In genomic region chr1:247332215-247332900, GRCh38 we compare ENCODE assay signal across 8 cellular contexts. TPM values are rescaled to one million over a fixed set of nuclear protein-coding genes. Genes with fewer than 3 reads are reported as not detected.
DNase-seq lines count a peak whose midpoint lies in the region; ATAC-seq and FAIRE-seq lines count a peak whose summit lies in the region.

No MANE protein-coding gene starts in this region.

- peak; percentile 16 for ATAC-seq in GM19468 (IDR thresholded peaks at IDR 0.05; ENCODE audit: extremely low read depth, unreplicated experiment)
- peak; percentile 26 for ATAC-seq in HG03565 (IDR thresholded peaks at IDR 0.05; ENCODE audit: unreplicated experiment)
- peak; percentile 47 for ATAC-seq in T-helper 17 cell

- no peaks in the 10 kb centered on the region for H3K27me3 ChIP-seq in iPS-18a (ENCODE audit: control insufficient read depth, insufficient read depth, low read length)

- H3K36me3 ChIP-seq in iPS-18a (ENCODE audit: control insufficient read depth, low read depth, low read length) = peaks cover 27% of the 10 kb centered on the region

- H3K9me3 ChIP-seq in T-helper 17 cell (ENCODE audit: control insufficient read depth, low read length, poor library complexity, severe bottlenecking) = no peaks in the 10 kb centered on the region
- H3K9me3 ChIP-seq in iPS-18a (ENCODE audit: control insufficient read depth, low read depth, low read length) = no peaks in the 10 kb centered on the region

- H3K4me3 ChIP-seq in iPS-18a (ENCODE audit: low read length) (peak overlapping the region; percentile 76), skin epidermis (peak overlapping the region; percentile 86 to 99 (median 96))

- peaks cover 18% of the 10 kb centered on the region for H3K4me1 Mint-ChIP-seq in T-helper 17 cell

- no peaks in the 10 kb centered on the region for H3K27me3 Mint-ChIP-seq in T-helper 17 cell

- DNase-seq in DMS 273 treated with DMSO at 0.1 percent for 48 hours (lab: John Stamatoyannopoulos, UW) (peak; percentile 24), T-helper 17 cell (peak; percentile 11 to 16 (median 13)), astrocyte of the hippocampus (ENCODE audit: low read depth, low spot score) (peak; percentile 71), RCC 7860 (ENCODE audit: low spot score) (no peak)

- peak overlapping the region; percentile 96 for H3K4me3 Mint-ChIP-seq in T-helper 17 cell

- H3K36me3 Mint-ChIP-seq in T-helper 17 cell (ENCODE audit: low read depth) = peaks cover 2% of the 10 kb centered on the region

- H3K9ac ChIP-seq in iPS-18a (ENCODE audit: low read length) = peak overlapping the region; percentile 76

- H3K27ac ChIP-seq in iPS-18a (ENCODE audit: low read length) (peak overlapping the region; percentile 46), skin epidermis (peak overlapping the region; percentile 65 to 98 (median 89))

- no peak for FAIRE-seq in RCC 7860 (lab: Jason Lieb, UNC)

- H3K27ac Mint-ChIP-seq in T-helper 17 cell = peak overlapping the region; percentile 32

- H3K4me1 ChIP-seq in iPS-18a (ENCODE audit: control insufficient read depth, low read depth, low read length) = peaks cover 44% of the 10 kb centered on the region

RNA-seq across cellular contexts. Expression of gene ZNF496, which starts 0.7 kb away (rescaled TPM):
- 1 to 10 TPM; 5.4 to 8.1 TPM for total RNA-seq in T-helper 17 cell
